ENCODE assay signal across 16 cellular contexts in genomic region chr12:93733928-93734327, GRCh38. TPM values are rescaled to one million over a fixed set of nuclear protein-coding genes. Genes with fewer than 3 reads are reported as not detected.
A peak's percentile ranks its signal among the peaks of the same experiment; 100 is the strongest.
DNase-seq lines count a peak whose midpoint lies in the region; ATAC-seq and TF ChIP-seq lines count a peak whose summit lies in the region.
"Had no signal": no experiment of that assay in that cellular context is flagged by ENCODE, and none has a peak within 500 bp of the region (broad histone marks: within the 10 kb centered on the region; RNA-seq: fewer than 3 reads in every experiment).

No MANE protein-coding gene starts in this region.

- no peaks in the 10 kb centered on the region for H3K27me3 Mint-ChIP-seq in endothelial cell (ENCODE audit: unreplicated experiment)
- H3K27me3 Mint-ChIP-seq in stimulated activated memory B cell treated with anti-CD40 and anti-IgM and Interleukin-4, amounts not matched to agents 10 μg/mL and 1 μg/mL and 100 μg/mL, for 72 hours, result no peaks in the 10 kb centered on the region
- H3K27me3 Mint-ChIP-seq: B cell; CD4-positive, CD25-positive, alpha-beta regulatory T cell had no signal

- no peaks in the 10 kb centered on the region for H3K9me3 Mint-ChIP-seq in endothelial cell (ENCODE audit: unreplicated experiment)
- peaks cover 3% of the 10 kb centered on the region for H3K9me3 Mint-ChIP-seq in stimulated activated memory B cell treated with anti-CD40 and anti-IgM and Interleukin-4, amounts not matched to agents 10 μg/mL and 1 μg/mL and 100 μg/mL, for 72 hours
- H3K9me3 Mint-ChIP-seq: CD4-positive, CD25-positive, alpha-beta regulatory T cell; CD8-positive, alpha-beta T cell had no signal

- DNase-seq in DMS 273 (lab: John Stamatoyannopoulos, UW; ENCODE audit: unreplicated experiment) (peak; percentile 13), DMS 273 treated with DMSO at 0.1 percent for 48 hours (lab: John Stamatoyannopoulos, UW) (no peak), endothelial cell (ENCODE audit: low spot score) (no peak), DMS153 (lab: John Stamatoyannopoulos, UW) (no peak)
- DNase-seq: Caco-2; CD4-positive, CD25-positive, alpha-beta regulatory T cell; CD8-positive, alpha-beta T cell; DND-41; GOT3 had no signal

- no peaks in the 10 kb centered on the region for H3K36me3 Mint-ChIP-seq in endothelial cell (ENCODE audit: low read depth, unreplicated experiment)
- peaks cover 13% of the 10 kb centered on the region for H3K36me3 Mint-ChIP-seq in stimulated activated memory B cell treated with anti-CD40 and anti-IgM and Interleukin-4, amounts not matched to agents 10 μg/mL and 1 μg/mL and 100 μg/mL, for 72 hours

- no peak overlapping the region for H3K27ac Mint-ChIP-seq in endothelial cell (ENCODE audit: unreplicated experiment)
- no peak overlapping the region for H3K27ac Mint-ChIP-seq in stimulated activated memory B cell treated with anti-CD40 and anti-IgM and Interleukin-4, amounts not matched to agents 10 μg/mL and 1 μg/mL and 100 μg/mL, for 72 hours
- H3K27ac Mint-ChIP-seq: B cell; CD4-positive, CD25-positive, alpha-beta regulatory T cell; CD8-positive, alpha-beta T cell had no signal

- peak overlapping the region; percentile 4 for H3K4me3 Mint-ChIP-seq in endothelial cell (ENCODE audit: unreplicated experiment)
- H3K4me3 Mint-ChIP-seq in stimulated activated memory B cell treated with anti-CD40 and anti-IgM and Interleukin-4, amounts not matched to agents 10 μg/mL and 1 μg/mL and 100 μg/mL, for 72 hours, result no peak overlapping the region
- H3K4me3 Mint-ChIP-seq: B cell; CD4-positive, CD25-positive, alpha-beta regulatory T cell; CD8-positive, alpha-beta T cell had no signal

- H3K4me1 Mint-ChIP-seq in endothelial cell (ENCODE audit: unreplicated experiment), result no peaks in the 10 kb centered on the region
- peaks cover 7% of the 10 kb centered on the region for H3K4me1 Mint-ChIP-seq in stimulated activated memory B cell treated with anti-CD40 and anti-IgM and Interleukin-4, amounts not matched to agents 10 μg/mL and 1 μg/mL and 100 μg/mL, for 72 hours

- TF ChIP-seq CTCF in HEK293 (tag by site-specific recombination; IDR thresholded peaks at IDR 0.05) (no peak), endothelial cell (IDR thresholded peaks at IDR 0.05; ENCODE audit: unreplicated experiment) (no peak)

- H3K36me3 ChIP-seq in HEK293 (ENCODE audit: control insufficient read depth in 2 of 2, insufficient read depth in 1 of 2, low read length in 2 of 2), result no peaks in the 10 kb centered on the region
- H3K36me3 ChIP-seq: BLaER1, HAP-1 had no signal

- POLR2A ChIA-PET in HEK293 (lab: Yijun Ruan, JAX), result interaction anchor here (0.7 kb wide), 1 partner anchor 152 kb away, joined by 3 read pairs; no protein-coding TSS in a partner anchor

- CTCF ChIA-PET in HEK293 (lab: Yijun Ruan, JAX), result interaction anchor here (0.7 kb wide), 1 partner anchor 66 kb away, joined by 11 read pairs; no protein-coding TSS in a partner anchor

- no peaks in the 10 kb centered on the region for H3K4me1 ChIP-seq in HEK293 (ENCODE audit: control insufficient read depth, insufficient read depth, low read length)
- H3K4me1 ChIP-seq: BLaER1 had no signal

- ATAC-seq in stimulated activated memory B cell treated with anti-CD40 and anti-IgM and Interleukin-4, amounts not matched to agents 10 μg/mL and 1 μg/mL and 100 μg/mL, for 72 hours, result no peak
- ATAC-seq: CD8-positive, alpha-beta T cell had no signal

- no peak overlapping the region for H3K27ac ChIP-seq in HEK293 (ENCODE audit: extremely low read depth, low read depth, low read length)
- H3K27ac ChIP-seq: 22Rv1, BLaER1, C4-2B had no signal

- no peaks in the 10 kb centered on the region for H3K9me3 ChIP-seq in HEK293 (ENCODE audit: control insufficient read depth, insufficient read depth, low read depth, low read length)
- H3K9me3 ChIP-seq: BLaER1, Caco-2, HAP-1 had no signal

- no peak overlapping the region for H3K4me3 ChIP-seq in HEK293 (ENCODE audit: low read depth, low read length)
- H3K4me3 ChIP-seq: BLaER1, HAP-1 had no signal

TF ChIP-seq in HEK293, 187 proteins besides CTCF, POLR2A, EP300 and RAD21:
- TF ChIP-seq ZNF621 (tag by site-specific recombination; IDR thresholded peaks at IDR 0.05), result no peak
- TF ChIP-seq ZNF366 (tag by site-specific recombination; conservative IDR thresholded peaks at IDR 0.05), result peak; percentile 87

RNA-seq across cellular contexts. Expression of gene CRADD, which starts 56.8 kb away (rescaled TPM):
- total RNA-seq in endothelial cell (ENCODE audit: unreplicated experiment), result 6.5 TPM
